ENCODE assay signal across 8 cellular contexts in genomic region chr5:147576646-147577535, GRCh38.
A peak's percentile ranks its signal among the peaks of the same experiment; 100 is the strongest.
DNase-seq lines count a peak whose midpoint lies in the region; ATAC-seq, FAIRE-seq and TF ChIP-seq lines count a peak whose summit lies in the region.

No MANE protein-coding gene starts in this region.

- TF ChIP-seq POLR2A in GM12891 (IDR thresholded peaks at IDR 0.05; ENCODE audit: low read depth, low read length) = no peak
- TF ChIP-seq POLR2A in upper lobe of left lung (IDR thresholded peaks at IDR 0.05) = no peak

- peaks cover 0 to 2% (median 0%) of the 10 kb centered on the region in 4 donors for H3K4me1 ChIP-seq in upper lobe of left lung

- H3K9me3 ChIP-seq in upper lobe of left lung = peaks cover 0 to 6% (median 0%) of the 10 kb centered on the region in 4 donors

- WGBS in upper lobe of left lung, 2 donors = 43 to 46% methylated on average over 14 to 15 of the region's 15 CpGs

- no peak overlapping the region for H3K27ac ChIP-seq in upper lobe of left lung

- H3K4me3 ChIP-seq in upper lobe of left lung = no peak overlapping the region

- FAIRE-seq in GM12891 (lab: Jason Lieb, UNC) = peak; percentile 54

- H3K27me3 ChIP-seq in upper lobe of left lung = no peaks in the 10 kb centered on the region

- no peaks in the 10 kb centered on the region for H3K36me3 ChIP-seq in upper lobe of left lung

- DNase-seq in AG08395 (ENCODE audit: low spot score) (peak; percentile 62), GM12891 (ENCODE audit: insufficient read length, low spot score) (no peak), RPMI8226 (peak; percentile 60), dermis blood vessel endothelial cell (peak; percentile 72), medulla oblongata (ENCODE audit: extremely low spot score) (peak; percentile 53), upper lobe of left lung (peak in 1 of 2 donors; percentile 27)

- ATAC-seq in HG02981 (IDR thresholded peaks at IDR 0.05; ENCODE audit: unreplicated experiment) (peak; percentile 84), upper lobe of left lung (ENCODE audit: low FRiP score in 2 of 2) (peak in 1 of 2 donors; percentile 90), HG02571 (IDR thresholded peaks at IDR 0.05; ENCODE audit: unreplicated experiment) (no peak)

- TF ChIP-seq EP300 in upper lobe of left lung (IDR thresholded peaks at IDR 0.05) = no peak

- TF ChIP-seq CTCF in upper lobe of left lung (IDR thresholded peaks at IDR 0.05) = peak; percentile 55 to 88 (median 66)

TF ChIP-seq in GM12891, 5 proteins besides CTCF, POLR2A, EP300 and RAD21:
- no peak for TF ChIP-seq POLR2AphosphoS5 (IDR thresholded peaks at IDR 0.05; ENCODE audit: low read depth, low read length)
- TF ChIP-seq PAX5 (IDR thresholded peaks at IDR 0.05; ENCODE audit: insufficient read depth, low read length, severe bottlenecking) = no peak
- TF ChIP-seq TAF1 (IDR thresholded peaks at IDR 0.05; ENCODE audit: low read depth, low read length) = no peak
- TF ChIP-seq SPI1 (IDR thresholded peaks at IDR 0.05; ENCODE audit: low read depth, low read length) = no peak
- no peak for TF ChIP-seq POU2F2 (IDR thresholded peaks at IDR 0.05; ENCODE audit: low read depth, low read length)
